In genomic region chr1:224922404-224923164, GRCh38 we compare ENCODE assay signal across 8 cellular contexts. TPM values are rescaled to one million over a fixed set of nuclear protein-coding genes. Genes with fewer than 3 reads are reported as not detected.
DNase-seq lines count a peak whose midpoint lies in the region; ATAC-seq and TF ChIP-seq lines count a peak whose summit lies in the region.

No MANE protein-coding gene starts in this region.

- H3K4me3 ChIP-seq in A673 (ENCODE audit: low read depth, low read length, poor library complexity, severe bottlenecking) (no peak overlapping the region), GM12865 (ENCODE audit: low read depth, low read length) (no peak overlapping the region), breast epithelium (no peak overlapping the region), vagina (no peak overlapping the region)

- ATAC-seq in HG03196 (IDR thresholded peaks at IDR 0.05; ENCODE audit: unreplicated experiment) (peak; percentile 58), left lobe of liver (peak; percentile 93)

- DNase-seq in A673 (ENCODE audit: low spot score) (peak; percentile 47), GM12865 (ENCODE audit: low read depth) (peak; percentile 36), NCI-H526 treated with DMSO at 0.1 percent for 48 hours (lab: John Stamatoyannopoulos, UW) (peak; percentile 12), breast epithelium (ENCODE audit: low spot score in 2 of 2) (no peak), left lobe of liver (ENCODE audit: low spot score) (no peak), vagina (ENCODE audit: extremely low spot score in 2 of 2) (no peak)
- DNase-seq in NK-92 treated with Interleukin-12 subunit alpha and Interleukin-12 subunit beta, amount 100 ng/mL, for 24 hours (lab: John Stamatoyannopoulos, UW), result no peak

- no peak overlapping the region for H3K27ac ChIP-seq in A673 (ENCODE audit: low read depth, low read length, poor library complexity, severe bottlenecking)
- no peak overlapping the region for H3K27ac ChIP-seq in breast epithelium
- H3K27ac ChIP-seq in vagina, result no peak overlapping the region

- TF ChIP-seq POLR2A in breast epithelium (IDR thresholded peaks at IDR 0.05), result no peak
- no peak for TF ChIP-seq POLR2A in vagina (IDR thresholded peaks at IDR 0.05)

- H3K4me1 ChIP-seq in A673 (ENCODE audit: insufficient read depth, low read length, poor library complexity, severe bottlenecking) (no peaks in the 10 kb centered on the region), breast epithelium (no peaks in the 10 kb centered on the region), vagina (no peaks in the 10 kb centered on the region)

- TF ChIP-seq CTCF in A673 (conservative IDR thresholded peaks at IDR 0.05; ENCODE audit: low read depth, low read length) (peak; percentile 71), GM12865 (IDR thresholded peaks at IDR 0.05; ENCODE audit: insufficient read depth, low read depth, low read length, missing control alignments) (peak; percentile 56), breast epithelium (IDR thresholded peaks at IDR 0.05) (peak; percentile 52 to 72 (median 57)), vagina (IDR thresholded peaks at IDR 0.05) (peak in 2 of 3 experiments; percentile 38 to 59)

- no TSS peak for BruUV-seq in A673 (replicated peaks; lab: Mats Ljungman, UMichigan)

- H3K27me3 ChIP-seq in A673 (replicated peaks; ENCODE audit: insufficient read depth, low read depth, low read length, poor library complexity), result no peaks in the 10 kb centered on the region
- no peaks in the 10 kb centered on the region for H3K27me3 ChIP-seq in breast epithelium
- H3K27me3 ChIP-seq in vagina, result no peaks in the 10 kb centered on the region

- POLR2A ChIA-PET in A673 (lab: Charles Lee; ENCODE audit: low non-redundant PET), result no interaction called here

- H3K9me3 ChIP-seq in A673 (ENCODE audit: low read depth, low read length, poor library complexity, severe bottlenecking) (no peaks in the 10 kb centered on the region), breast epithelium (no peaks in the 10 kb centered on the region), vagina (no peaks in the 10 kb centered on the region)

- H3K36me3 ChIP-seq in A673 (ENCODE audit: insufficient read depth, low read length, poor library complexity, severe bottlenecking) (no peaks in the 10 kb centered on the region), breast epithelium (no peaks in the 10 kb centered on the region), vagina (no peaks in the 10 kb centered on the region)

- intact Hi-C loops in A673 (cut with micrococcal nuclease; ENCODE audit: unreplicated experiment), result loop anchor here (2.0 to 5.0 kb wide), 3 partner anchors 408 to 1225 kb away; no protein-coding TSS in a partner anchor
- intact Hi-C loops in breast epithelium (cut with DNase I; ENCODE audit: low total_unique reads), result no loop called here
- intact Hi-C loops in vagina (cut with DNase I), result no loop called here

- CTCF ChIA-PET in A673 (lab: Charles Lee), result interaction anchor here (0.6 to 1.5 kb wide), 10 partner anchors 8 to 805 kb away, joined by 3 to 16 read pairs (median 5); no protein-coding TSS in a partner anchor

RNA-seq across cellular contexts. Expression of gene DNAH14, which starts 6.9 kb away (rescaled TPM):
- total RNA-seq in A673 (2021), result 9.9 and 10.7 TPM in 2 replicates
- total RNA-seq in breast epithelium, result 10 to 100 TPM in 2 of 3 donors, 1 to 10 TPM in 1; 6.1 to 38.6 (median 23.9) TPM
- 5.9 TPM for total RNA-seq in left lobe of liver
- total RNA-seq in vagina, result 5.6 TPM

Comparison
In these comparisons a context has a peak if more than half of its experiments do, and no peak if none do; other contexts are left out.
1. DNase-seq: peak in A673 (single experiment), GM12865 (single experiment) and NCI-H526 treated with DMSO at 0.1 percent for 48 hours (single experiment); none in breast epithelium (0 of 2), left lobe of liver (single experiment), vagina (0 of 2) and NK-92 treated with Interleukin-12 subunit alpha and Interleukin-12 subunit beta, amount 100 ng/mL, for 24 hours (single experiment).
2. Peak in every context shown above with its lines, with median percentiles within 50 percentile points of each other: CTCF ChIP-seq.